ENCODE assay signal across 8 cellular contexts in the genomic region with DNA sequence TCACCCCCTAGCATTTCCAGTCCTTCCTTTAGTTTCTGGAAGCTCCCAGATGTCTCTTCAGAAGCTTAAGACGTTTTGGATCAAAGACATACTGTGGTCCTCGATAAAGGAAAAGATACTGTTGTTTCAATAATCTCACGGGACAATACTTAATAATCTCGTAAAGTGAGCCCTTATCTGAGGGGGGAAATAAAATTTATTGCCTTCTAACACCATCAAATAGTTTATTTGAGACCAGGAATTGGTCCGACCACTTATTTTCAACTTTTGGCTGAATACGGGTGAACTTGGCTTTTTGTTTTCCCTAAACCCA. TPM values are rescaled to one million over a fixed set of nuclear protein-coding genes. Genes with fewer than 3 reads are reported as not detected.
DNase-seq lines count a peak whose midpoint lies in the region; ATAC-seq and TF ChIP-seq lines count a peak whose summit lies in the region.

No MANE protein-coding gene starts in this region.

- ATAC-seq in left ventricle myocardium superior = no peak

- H3K4me1 ChIP-seq in right atrium auricular region (peaks cover 0 to 18% of the 10 kb centered on the region in 2 donors), mammary epithelial cell (ENCODE audit: insufficient read depth, low read length) (peaks cover 22% of the 10 kb centered on the region), mucosa of rectum (ENCODE audit: control insufficient read depth in 2 of 2, insufficient read depth in 2 of 2, low read length in 2 of 2) (peaks cover 8 to 10% of the 10 kb centered on the region in 2 donors)

- BruUV-seq in mammary epithelial cell (replicated peaks; lab: Mats Ljungman, UMichigan) = no TSS peak

- H3K27me3 ChIP-seq in right atrium auricular region (no peaks in the 10 kb centered on the region), mammary epithelial cell (ENCODE audit: insufficient read depth, low read length) (no peaks in the 10 kb centered on the region), mucosa of rectum (ENCODE audit: control insufficient read depth in 2 of 2, insufficient read depth in 2 of 2, low read length in 2 of 2) (no peaks in the 10 kb centered on the region)

- peaks cover 42% of the 10 kb centered on the region for H3K79me2 ChIP-seq in mammary epithelial cell (ENCODE audit: insufficient read depth, low read length)

- H3K9ac ChIP-seq in mammary epithelial cell (ENCODE audit: insufficient read depth, low read length) (peak overlapping the region; percentile 89), mucosa of rectum (ENCODE audit: low read depth in 1 of 2, low read length in 2 of 2) (peak overlapping the region; percentile 93)

- in situ Hi-C loops in mammary epithelial cell (cut with MboI; ENCODE audit: low sequenced_read_pairs in 2 of 2) = no loop called here

- intact Hi-C loops in left ventricle myocardium superior (cut with micrococcal nuclease) (no loop called here), mammary epithelial cell (cut with micrococcal nuclease) (no loop called here)

- no peaks in the 10 kb centered on the region for H4K20me1 ChIP-seq in mammary epithelial cell (ENCODE audit: insufficient read depth, low read length)

- TF ChIP-seq CTCF in right atrium auricular region (IDR thresholded peaks at IDR 0.05) (no peak), mammary epithelial cell (conservative IDR thresholded peaks at IDR 0.05 in 1 of 2, IDR thresholded peaks at IDR 0.05 in 1 of 2; ENCODE audit: extremely low read depth in 1 of 2, insufficient read depth in 1 of 2, low read depth in 1 of 2, low read length in 2 of 2) (no peak)

- H3K4me2 ChIP-seq in mammary epithelial cell (ENCODE audit: insufficient read depth, low read depth, low read length) = peak overlapping the region; percentile 92

- H3K9me3 ChIP-seq in right atrium auricular region (no peaks in the 10 kb centered on the region), mammary epithelial cell (replicated peaks; ENCODE audit: insufficient read depth, low read length) (no peaks in the 10 kb centered on the region), mucosa of rectum (ENCODE audit: control insufficient read depth in 2 of 2, low read length in 2 of 2) (no peaks in the 10 kb centered on the region)

- H3K4me3 ChIP-seq in right atrium auricular region = peak overlapping the region; percentile 73 to 78
- peak overlapping the region; percentile 78 to 94 (median 89) for H3K4me3 ChIP-seq in mammary epithelial cell (replicated peaks in 1 of 3; ENCODE audit: insufficient read depth in 1 of 3, low read depth in 2 of 3, low read length in 3 of 3)
- peak overlapping the region; percentile 94 to 95 for H3K4me3 ChIP-seq in mucosa of rectum (ENCODE audit: low read length in 2 of 2)

- dilution Hi-C loops in mammary epithelial cell (cut with HindIII; ENCODE audit: low sequenced_read_pairs) = no loop called here

- CTCF ChIA-PET in mammary epithelial cell (lab: Charles Lee; ENCODE audit: low non-redundant PET) = no interaction called here

- H3K36me3 ChIP-seq in right atrium auricular region (no peaks in the 10 kb centered on the region), mammary epithelial cell (ENCODE audit: insufficient read depth, low read length) (no peaks in the 10 kb centered on the region), mucosa of rectum (ENCODE audit: control insufficient read depth in 2 of 2, insufficient read depth in 2 of 2, low read length in 2 of 2) (no peaks in the 10 kb centered on the region)

- peak overlapping the region; percentile 93 for H2AFZ ChIP-seq in mammary epithelial cell (ENCODE audit: low read depth, low read length)

- H3K27ac ChIP-seq in right atrium auricular region = peak overlapping the region; percentile 50 to 78
- H3K27ac ChIP-seq in mammary epithelial cell (ENCODE audit: insufficient read depth, low read depth, low read length) = peak overlapping the region; percentile 84
- H3K27ac ChIP-seq in mucosa of rectum (ENCODE audit: low read depth in 2 of 2, low read length in 2 of 2) = peak overlapping the region; percentile 83 to 86

- DNase-seq in right atrium auricular region (ENCODE audit: low spot score) (no peak), left ventricle myocardium superior (no peak), mammary epithelial cell (no peak), kidney glomerular epithelial cell (lab: John Stamatoyannopoulos, UW) (no peak), NK-92 (lab: John Stamatoyannopoulos, UW; ENCODE audit: unreplicated experiment) (no peak), ureter (ENCODE audit: low spot score) (no peak)
- no peak for DNase-seq in effector CD8-positive, alpha-beta T cell (lab: John Stamatoyannopoulos, UW)

- WGBS in mammary epithelial cell (ENCODE audit: low coverage, missing lambda C conversion rate) = 23% methylated on average over 6 of the region's 6 CpGs

RNA-seq across cellular contexts. Expression of a gene that starts 0.6 kb away (rescaled TPM):
- total RNA-seq in right atrium auricular region (1 to 10 TPM; 4.2 to 4.5 TPM), left ventricle myocardium superior (7.7 TPM), mammary epithelial cell (10 to 100 TPM; 14.5 to 37.0 TPM), ureter (20.8 TPM)
- polyA plus RNA-seq in mammary epithelial cell = 12.1 TPM
- polyA minus RNA-seq in mammary epithelial cell = 17.0 TPM
